ENCODE assay signal across 8 cellular contexts in the genomic region with DNA sequence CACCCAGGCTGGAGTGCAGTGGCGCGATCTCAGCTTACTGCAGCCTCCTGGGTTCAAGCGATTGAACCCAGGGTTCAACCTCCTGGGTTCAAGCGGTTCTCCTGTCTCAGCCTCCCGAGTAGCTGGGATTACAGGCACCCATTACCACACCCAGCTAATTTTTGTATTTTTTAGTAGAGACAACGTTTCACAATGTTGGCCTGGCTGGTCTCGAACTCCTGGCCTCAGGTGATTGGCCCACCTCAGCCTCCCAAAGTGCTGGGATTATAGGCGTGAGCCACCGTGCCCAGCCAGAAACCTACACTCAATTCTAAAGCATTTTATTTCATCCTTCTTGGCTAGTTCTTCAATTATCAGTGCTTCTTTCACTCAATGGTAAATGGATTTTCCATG. TPM values are rescaled to one million over a fixed set of nuclear protein-coding genes. Genes with fewer than 3 reads are reported as not detected.
DNase-seq lines count a peak whose midpoint lies in the region; ATAC-seq, FAIRE-seq and TF ChIP-seq lines count a peak whose summit lies in the region.
"Not testable (repeated sequence)": the region's sequence is repeated elsewhere in the genome, so short reads cannot be mapped to it uniquely, and the experiment has no call there.

No MANE protein-coding gene starts in this region.

- peaks cover 0 to 99% (median 0%) of the 10 kb centered on the region in 11 experiments; a peak in 7 of 22 replicates for H4K20me1 ChIP-seq in BLaER1 treated with 17β-estradiol and CSF1 and Interleukin-3, amounts not matched to agents 10 nM and 100 nM
- H4K20me1 ChIP-seq in HepG2 (ENCODE audit: insufficient read depth, low read length) = not testable (repeated sequence)

- WGBS in HepG2 (ENCODE audit: low lambda C conversion rate) = 97% methylated on average over 9 of the region's 9 CpGs
- WGBS in stomach, 5 donors = 91 to 94% (median 94%) methylated on average over 9 of the region's 9 CpGs
- 96 to 99% methylated on average over 3 to 9 of the region's 9 CpGs for WGBS in transverse colon (ENCODE audit: low coverage in 1 of 2), 2 donors

- not testable (repeated sequence) for FAIRE-seq in HepG2 (lab: Jason Lieb, UNC)

- peaks cover 89% of the 10 kb centered on the region for H3K79me2 ChIP-seq in HepG2 (ENCODE audit: insufficient read depth, low read length)

- POLR2A ChIA-PET in HepG2 (lab: Yijun Ruan, JAX) = interaction anchor here (1.4 kb wide), 1 partner anchor 8 kb away, joined by 3 read pairs; no protein-coding TSS in a partner anchor

- not testable (repeated sequence) for H2AFZ ChIP-seq in HepG2 (ENCODE audit: low read length)

- H3K4me2 ChIP-seq in BLaER1 treated with 17β-estradiol and CSF1 and Interleukin-3, amounts not matched to agents 10 nM and 100 nM = peak overlapping the region in 10 of 11 experiments; percentile 55 to 96 (median 75); a peak in 16 of 22 replicates
- not testable (repeated sequence) for H3K4me2 ChIP-seq in HepG2 (ENCODE audit: low read depth, low read length)

- H3K27ac ChIP-seq in BLaER1 treated with 17β-estradiol and CSF1 and Interleukin-3, amounts not matched to agents 10 nM and 100 nM = peak overlapping the region in 2 of 11 experiments; percentile 52 to 65; a peak in 4 of 22 replicates
- H3K27ac ChIP-seq in SK-N-MC (peak overlapping the region; percentile 73; the same call in 1 of the 2 replicates), caudate nucleus (ENCODE audit: low read depth, low read length) (peak overlapping the region; percentile 95), cardiac muscle cell (peak overlapping the region; percentile 19), stomach (peak overlapping the region in 4 of 5 donors; percentile 53 to 75 (median 72)), transverse colon (peak overlapping the region; percentile 43 to 76 (median 56))
- H3K27ac ChIP-seq in HepG2 (ENCODE audit: extremely low read length, insufficient read depth, low read length) = not testable (repeated sequence)

- not testable (repeated sequence) for H3K9me3 Mint-ChIP-seq in nephron

- DNase-seq in SK-N-MC (ENCODE audit: low read depth, low spot score); caudate nucleus (lab: John Stamatoyannopoulos, UW); cardiac muscle cell (ENCODE audit: low read depth in 1 of 2, low spot score in 1 of 2); HepG2 (ENCODE audit: low spot score); stomach; transverse colon: not testable (repeated sequence)

- TF ChIP-seq RAD21 in HepG2 (CRISPR knock-in tag; IDR thresholded peaks at IDR 0.05) = not testable (repeated sequence)

- H3K27me3 Mint-ChIP-seq in nephron (ENCODE audit: low read depth) = not testable (repeated sequence)

- peaks cover 70% of the 10 kb centered on the region for H3K4me1 Mint-ChIP-seq in nephron

- TF ChIP-seq EP300 in HepG2 (IDR thresholded peaks at IDR 0.05; ENCODE audit: low read depth in 2 of 2, low read length in 2 of 2); HepG2 (CRISPR knock-in tag; IDR thresholded peaks at IDR 0.05; ENCODE audit: borderline replicate concordance); stomach (IDR thresholded peaks at IDR 0.05); transverse colon (IDR thresholded peaks at IDR 0.05; ENCODE audit: low read depth): not testable (repeated sequence)

- not testable (repeated sequence) for H3K36me3 Mint-ChIP-seq in nephron (ENCODE audit: low read depth)

- not testable (repeated sequence) for TF ChIP-seq POLR2A in HepG2 (IDR thresholded peaks at IDR 0.05; ENCODE audit: insufficient read depth in 1 of 2, low read depth in 2 of 2, low read length in 2 of 2); stomach (IDR thresholded peaks at IDR 0.05); transverse colon (IDR thresholded peaks at IDR 0.05)

- CTCF ChIA-PET in HepG2 (lab: Yijun Ruan, JAX; ENCODE audit: low intra/inter-chr PET ratio, low total read pairs) = not testable (repeated sequence)

- H3K27me3 ChIP-seq in BLaER1 treated with 17β-estradiol and CSF1 and Interleukin-3, amounts not matched to agents 10 nM and 100 nM = peaks cover 0 to 34% (median 24%) of the 10 kb centered on the region in 11 experiments; a peak in 20 of 22 replicates
- H3K27me3 ChIP-seq in cardiac muscle cell; HepG2 (ENCODE audit: control insufficient read depth in 1 of 2, insufficient read depth in 2 of 2, low read length in 2 of 2); stomach; transverse colon: not testable (repeated sequence)

- peaks cover 0 to 49% (median 0%) of the 10 kb centered on the region in 11 experiments; a peak in 5 of 22 replicates for H3K36me3 ChIP-seq in BLaER1 treated with 17β-estradiol and CSF1 and Interleukin-3, amounts not matched to agents 10 nM and 100 nM
- not testable (repeated sequence) for H3K36me3 ChIP-seq in SK-N-MC (ENCODE audit: insufficient read depth, low read length); cardiac muscle cell; HepG2 (replicated peaks in 1 of 2; ENCODE audit: control insufficient read depth in 1 of 2, insufficient read depth in 2 of 2, low read length in 2 of 2); stomach; transverse colon

- not testable (repeated sequence) for BruUV-seq in HepG2 (replicated peaks; lab: Mats Ljungman, UMichigan)

- peak overlapping the region in 2 of 11 experiments; percentile 58 to 70; a peak in 2 of 22 replicates for H3K9ac ChIP-seq in BLaER1 treated with 17β-estradiol and CSF1 and Interleukin-3, amounts not matched to agents 10 nM and 100 nM
- not testable (repeated sequence) for H3K9ac ChIP-seq in SK-N-MC (ENCODE audit: insufficient read length); HepG2 (ENCODE audit: insufficient read depth, low read depth, low read length)

- H3K9me3 ChIP-seq in BLaER1 treated with 17β-estradiol and CSF1 and Interleukin-3, amounts not matched to agents 10 nM and 100 nM (replicated peaks in 1 of 11); SK-N-MC (ENCODE audit: low read depth, low read length); cardiac muscle cell (ENCODE audit: low read depth); HepG2 (ENCODE audit: low read length); stomach; transverse colon: not testable (repeated sequence)

- peaks cover 33 to 98% (median 51%) of the 10 kb centered on the region in 10 experiments for H3K4me1 ChIP-seq in BLaER1 treated with 17β-estradiol and CSF1 and Interleukin-3, amounts not matched to agents 10 nM and 100 nM
- peaks cover 33% of the 10 kb centered on the region for H3K4me1 ChIP-seq in cardiac muscle cell (ENCODE audit: low read depth)
- peaks cover 99% of the 10 kb centered on the region for H3K4me1 ChIP-seq in HepG2 (ENCODE audit: insufficient read depth, low read length)
- H3K4me1 ChIP-seq in stomach = peaks cover 16 to 91% (median 72%) of the 10 kb centered on the region in 4 donors
- H3K4me1 ChIP-seq in transverse colon = peaks cover 9 to 49% (median 10%) of the 10 kb centered on the region in 4 donors

- H3K27ac Mint-ChIP-seq in nephron = peak overlapping the region; percentile 94 to 98 (median 97)

- TF ChIP-seq CTCF in cardiac muscle cell (IDR thresholded peaks at IDR 0.05; ENCODE audit: low read depth, low read length); HepG2 (CRISPR knock-in tag; IDR thresholded peaks at IDR 0.05); nephron (IDR thresholded peaks at IDR 0.05; ENCODE audit: unreplicated experiment in 3 of 3); stomach (IDR thresholded peaks at IDR 0.05); transverse colon (IDR thresholded peaks at IDR 0.05): not testable (repeated sequence)

- intact Hi-C loops in HepG2 (cut with micrococcal nuclease; ENCODE audit: unreplicated experiment); stomach (cut with DNase I; ENCODE audit: low total_unique reads); transverse colon (cut with DNase I; ENCODE audit: low total_unique reads): not testable (repeated sequence)

- not testable (repeated sequence) for H3K4me3 Mint-ChIP-seq in nephron

- peak overlapping the region in 2 of 10 experiments; percentile 27 to 28; a peak in 2 of 20 replicates for H3K4me3 ChIP-seq in BLaER1 treated with 17β-estradiol and CSF1 and Interleukin-3, amounts not matched to agents 10 nM and 100 nM
- peak overlapping the region; percentile 62; the same call in 1 of the 2 replicates for H3K4me3 ChIP-seq in SK-N-MC
- H3K4me3 ChIP-seq in cardiac muscle cell; HepG2 (replicated peaks in 1 of 3; ENCODE audit: insufficient read depth in 1 of 3, low read depth in 2 of 3, low read length in 3 of 3); stomach; transverse colon: not testable (repeated sequence)

- in situ Hi-C loops in HepG2 (cut with HindIII; ENCODE audit: extremely low pct_ligation_motif_present, low pct_unique_long_range_greater_than_20kb) = not testable (repeated sequence)
- in situ Hi-C loops in transverse colon (cut with MboI; ENCODE audit: low pct_ligation_motif_present in 1 of 4, low pct_unique_long_range_greater_than_20kb in 1 of 4, low sequenced_read_pairs in 3 of 4) = loop anchor here in 2 of 4 donors (10.0 kb wide), 1 partner anchor 129 kb away; no protein-coding TSS in a partner anchor

- not testable (repeated sequence) for ATAC-seq in HepG2

RNA-seq across cellular contexts. Expression of a gene that starts 7.1 kb away (rescaled TPM):
- total RNA-seq in cardiac muscle cell = 3.8 and 8.7 TPM in 2 replicates
- 4.5 and 4.9 TPM in 2 replicates for polyA plus RNA-seq in cardiac muscle cell
- 22.5 and 37.3 TPM in 2 replicates for total RNA-seq in HepG2 (2016; rRNA removed; fragmentation: Illumina TruSeq; extraction: Trizol)
- 9.7 and 10.2 TPM in 2 replicates for total RNA-seq in HepG2 (2016; cell fraction: cytosol; rRNA removed; fragmentation: Illumina TruSeq; extraction: Trizol; ENCODE audit: low read depth)
- 20.5 and 38.2 TPM in 2 replicates for total RNA-seq in HepG2 (2016; cell fraction: insoluble cytoplasmic fraction; rRNA removed; fragmentation: Illumina TruSeq; extraction: Trizol)
- 9.9 and 11.4 TPM in 2 replicates for total RNA-seq in HepG2 (2016; cell fraction: membrane; rRNA removed; fragmentation: Illumina TruSeq; extraction: Trizol)
- 62.8 and 64.0 TPM in 2 replicates for total RNA-seq in HepG2 (2016; cell fraction: nucleus; rRNA removed; fragmentation: Illumina TruSeq; extraction: Trizol)
- 44.7 and 45.5 TPM in 2 replicates for polyA plus RNA-seq in HepG2 (2011; rRNA removed)
- polyA plus RNA-seq in HepG2 (2011; cell fraction: cytosol; rRNA removed) = 32.3 and 35.9 TPM in 2 replicates
- polyA plus RNA-seq in HepG2 (2011; cell fraction: nucleus; rRNA removed) = 74.2 and 85.4 TPM in 2 replicates
- polyA plus RNA-seq in HepG2 (2012) = 17.2 and 32.7 TPM in 2 replicates
- polyA plus RNA-seq in HepG2 (2016; cell fraction: cytosol; fragmentation: Illumina TruSeq; extraction: Trizol; ENCODE audit: low read depth) = 1.2 and 1.5 TPM in 2 replicates
- 16.7 and 17.4 TPM in 2 replicates for polyA plus RNA-seq in HepG2 (2016; cell fraction: insoluble cytoplasmic fraction; fragmentation: Illumina TruSeq; extraction: Trizol; ENCODE audit: low read depth)
- polyA plus RNA-seq in HepG2 (2016; cell fraction: membrane; fragmentation: Illumina TruSeq; extraction: Trizol; ENCODE audit: low read depth) = 3.4 TPM in 2 replicates
- polyA plus RNA-seq in HepG2 (2016; cell fraction: nucleus; fragmentation: Illumina TruSeq; extraction: Trizol; ENCODE audit: insufficient read depth, low read depth) = 67.5 and 78.5 TPM in 2 replicates
- polyA minus RNA-seq in HepG2 (2011; rRNA and poly(A)+ RNA removed; ENCODE audit: low replicate concordance) = 46.5 TPM in 1 of 2 replicates, not detected in the other
- polyA minus RNA-seq in HepG2 (2011; cell fraction: cytosol; rRNA and poly(A)+ RNA removed) = 24.0 and 26.2 TPM in 2 replicates
- 55.6 and 65.1 TPM in 2 replicates for polyA minus RNA-seq in HepG2 (2011; cell fraction: nucleus; rRNA and poly(A)+ RNA removed)
- 10 to 100 TPM in 4 of 5 donors, 1 to 10 TPM in 1; 6.1 to 21.8 (median 17.4) TPM for total RNA-seq in stomach
- 1 to 10 TPM; 3.9 to 5.7 (median 5.3) TPM for polyA plus RNA-seq in stomach
- total RNA-seq in transverse colon = 10 to 100 TPM; 10.8 to 28.6 (median 11.6) TPM

RNA-seq across cellular contexts. Expression of a gene that starts 21.5 kb away (rescaled TPM):
- 48.0 and 59.3 TPM in 2 replicates for total RNA-seq in cardiac muscle cell
- polyA plus RNA-seq in cardiac muscle cell = 12.6 and 13.6 TPM in 2 replicates
- 89.7 and 109 TPM in 2 replicates for total RNA-seq in HepG2 (2016; rRNA removed; fragmentation: Illumina TruSeq; extraction: Trizol)
- total RNA-seq in HepG2 (2016; cell fraction: cytosol; rRNA removed; fragmentation: Illumina TruSeq; extraction: Trizol; ENCODE audit: low read depth) = 23.1 and 23.4 TPM in 2 replicates
- 86.7 and 103 TPM in 2 replicates for total RNA-seq in HepG2 (2016; cell fraction: insoluble cytoplasmic fraction; rRNA removed; fragmentation: Illumina TruSeq; extraction: Trizol)
- 38.6 and 43.3 TPM in 2 replicates for total RNA-seq in HepG2 (2016; cell fraction: membrane; rRNA removed; fragmentation: Illumina TruSeq; extraction: Trizol)
- 120 and 143 TPM in 2 replicates for total RNA-seq in HepG2 (2016; cell fraction: nucleus; rRNA removed; fragmentation: Illumina TruSeq; extraction: Trizol)
- 42.9 and 50.0 TPM in 2 replicates for polyA plus RNA-seq in HepG2 (2011; rRNA removed)
- polyA plus RNA-seq in HepG2 (2011; cell fraction: cytosol; rRNA removed) = 36.9 and 41.2 TPM in 2 replicates
- polyA plus RNA-seq in HepG2 (2011; cell fraction: nucleus; rRNA removed) = 48.7 and 54.2 TPM in 2 replicates
- 35.3 and 41.2 TPM in 2 replicates for polyA plus RNA-seq in HepG2 (2012)
- 7.8 and 8.5 TPM in 2 replicates for polyA plus RNA-seq in HepG2 (2016; cell fraction: cytosol; fragmentation: Illumina TruSeq; extraction: Trizol; ENCODE audit: low read depth)
- polyA plus RNA-seq in HepG2 (2016; cell fraction: insoluble cytoplasmic fraction; fragmentation: Illumina TruSeq; extraction: Trizol; ENCODE audit: low read depth) = 40.8 and 44.3 TPM in 2 replicates
- polyA plus RNA-seq in HepG2 (2016; cell fraction: membrane; fragmentation: Illumina TruSeq; extraction: Trizol; ENCODE audit: low read depth) = 10.7 and 11.8 TPM in 2 replicates
- polyA plus RNA-seq in HepG2 (2016; cell fraction: nucleus; fragmentation: Illumina TruSeq; extraction: Trizol; ENCODE audit: insufficient read depth, low read depth) = 53.7 and 58.1 TPM in 2 replicates
- 94.0 and 137 TPM in 2 replicates for polyA minus RNA-seq in HepG2 (2011; rRNA and poly(A)+ RNA removed; ENCODE audit: low replicate concordance)
- polyA minus RNA-seq in HepG2 (2011; cell fraction: cytosol; rRNA and poly(A)+ RNA removed) = 65.4 and 74.5 TPM in 2 replicates
- 223 and 242 TPM in 2 replicates for polyA minus RNA-seq in HepG2 (2011; cell fraction: nucleus; rRNA and poly(A)+ RNA removed)
- total RNA-seq in stomach = 100 to 1,000 TPM in 1 of 5 donors, 10 to 100 TPM in 4; 60.0 to 200 (median 77.3) TPM
- polyA plus RNA-seq in stomach = 1 to 10 TPM; 4.9 to 6.1 (median 5.1) TPM
- 10 to 100 TPM; 37.3 to 67.3 (median 51.4) TPM for total RNA-seq in transverse colon
